In genomic region chr5:135800656-135801055, GRCh38 we compare ENCODE assay signal across 33 cellular contexts. TPM values are rescaled to one million over a fixed set of nuclear protein-coding genes. Genes with fewer than 3 reads are reported as not detected.
"Had no signal": no experiment of that assay in that cellular context is flagged by ENCODE, and none has a peak within 500 bp of the region (broad histone marks: within the 10 kb centered on the region; RNA-seq: fewer than 3 reads in every experiment).

No MANE protein-coding gene starts in this region.

- DNase-seq: activated CD4-positive, alpha-beta T cell treated with anti-CD3 and anti-CD28 coated beads for 4 hours; activated CD4-positive, alpha-beta T cell treated with anti-CD3 and anti-CD28 coated beads, Interleukin-2, amount 50 U/mL, for 4 hours; activated effector memory CD4-positive, alpha-beta T cell treated with Interleukin-2 at 50 U/mL for 16 hours; activated naive CD4-positive, alpha-beta T cell treated with anti-CD3 and anti-CD28 coated beads, Interleukin-2, amount 50 U/mL, for 16 hours; activated naive CD8-positive, alpha-beta T cell treated with anti-CD3 and anti-CD28 coated beads, Interleukin-2, amount 10 ng/mL, durations not matched to agents 7 days and 5 days; activated T-cell treated with anti-CD3 and anti-CD28 coated beads, Interleukin-2, amount 50 U/mL, for 1 hour; amygdala; MM.1S; MV-4-11; NCI-H1092; NCI-H1417; NCI-H146; NCI-H187; NCI-H2029 treated with DMSO at 0.1 percent for 48 hours; NCI-H2107; NCI-H2171; NCI-H510A; NCI-H526; NCI-H748 treated with DMSO at 0.1 percent for 48 hours; NK-92 treated with Interleukin-12 subunit alpha and Interleukin-12 subunit beta, amount 100 ng/mL, for 24 hours; PC-3; Peyer's patch; RPMI8226; SHP77 treated with DMSO at 0.1 percent for 48 hours; SK-N-SH had no signal

- H3K27ac Mint-ChIP-seq: activated naive CD8-positive, alpha-beta T cell treated with anti-CD3 and anti-CD28 coated beads, Interleukin-2, amount 10 ng/mL, durations not matched to agents 7 days and 5 days; activated T-helper 1 cell treated with anti-CD3 and anti-CD28 coated beads, Interleukin-12 subunit alpha, Interleukin-12 subunit beta, Interleukin-2, Interleukin-4 antibody, amounts not matched to agents 30 ng/mL and 10 ng/mL and 1 ng/mL, durations not matched to agents 14 hours and 24 hours and 36 hours; T-helper 1 cell treated with Interleukin-12 subunit alpha and Interleukin-12 subunit beta and Interleukin-4 antibody, amounts not matched to agents 30 μg/mL and 1 μg/mL, for 36 hours; T-helper 2 cell treated with Interferon-gamma antibody and Interleukin-4, amounts not matched to agents 5 μg/mL and 100 μg/mL, for 36 hours had no signal

- H3K4me3 Mint-ChIP-seq: activated naive CD8-positive, alpha-beta T cell treated with anti-CD3 and anti-CD28 coated beads, Interleukin-2, amount 10 ng/mL, durations not matched to agents 7 days and 5 days; activated T-helper 1 cell treated with anti-CD3 and anti-CD28 coated beads, Interleukin-12 subunit alpha, Interleukin-12 subunit beta, Interleukin-2, Interleukin-4 antibody, amounts not matched to agents 30 ng/mL and 10 ng/mL and 1 ng/mL, durations not matched to agents 14 hours and 24 hours and 36 hours; central memory CD8-positive, alpha-beta T cell; T-helper 1 cell treated with Interleukin-12 subunit alpha and Interleukin-12 subunit beta and Interleukin-4 antibody, amounts not matched to agents 30 μg/mL and 1 μg/mL, for 36 hours; T-helper 2 cell treated with Interferon-gamma antibody and Interleukin-4, amounts not matched to agents 5 μg/mL and 100 μg/mL, for 36 hours had no signal

- H3K36me3 Mint-ChIP-seq: activated naive CD8-positive, alpha-beta T cell treated with anti-CD3 and anti-CD28 coated beads, Interleukin-2, amount 10 ng/mL, durations not matched to agents 7 days and 5 days had no signal

- H3K9me3 Mint-ChIP-seq: activated naive CD8-positive, alpha-beta T cell treated with anti-CD3 and anti-CD28 coated beads, Interleukin-2, amount 10 ng/mL, durations not matched to agents 7 days and 5 days; activated T-helper 1 cell treated with anti-CD3 and anti-CD28 coated beads, Interleukin-12 subunit alpha, Interleukin-12 subunit beta, Interleukin-2, Interleukin-4 antibody, amounts not matched to agents 30 ng/mL and 10 ng/mL and 1 ng/mL, durations not matched to agents 14 hours and 24 hours and 36 hours; central memory CD8-positive, alpha-beta T cell; T-helper 1 cell treated with Interleukin-12 subunit alpha and Interleukin-12 subunit beta and Interleukin-4 antibody, amounts not matched to agents 30 μg/mL and 1 μg/mL, for 36 hours; T-helper 2 cell treated with Interferon-gamma antibody and Interleukin-4, amounts not matched to agents 5 μg/mL and 100 μg/mL, for 36 hours had no signal

- H3K27me3 Mint-ChIP-seq: activated naive CD8-positive, alpha-beta T cell treated with anti-CD3 and anti-CD28 coated beads, Interleukin-2, amount 10 ng/mL, durations not matched to agents 7 days and 5 days had no signal

- H3K4me1 Mint-ChIP-seq: activated naive CD8-positive, alpha-beta T cell treated with anti-CD3 and anti-CD28 coated beads, Interleukin-2, amount 10 ng/mL, durations not matched to agents 7 days and 5 days; central memory CD8-positive, alpha-beta T cell had no signal

- ATAC-seq: PC-3 had no signal

RNA-seq across cellular contexts. Expression of gene SLC25A48, which starts 33.8 kb away (rescaled TPM):
- total RNA-seq: activated naive CD8-positive, alpha-beta T cell treated with anti-CD3 and anti-CD28 coated beads, Interleukin-2, amount 10 ng/mL, durations not matched to agents 7 days and 5 days; activated T-helper 1 cell treated with anti-CD3 and anti-CD28 coated beads, Interleukin-12 subunit alpha, Interleukin-12 subunit beta, Interleukin-2, Interleukin-4 antibody, amounts not matched to agents 30 ng/mL and 10 ng/mL and 1 ng/mL, durations not matched to agents 14 hours and 24 hours and 36 hours; ascending aorta; chondrocyte; LHCN-M2; PC-3; SJSA1 had no signal
